In the genomic region with DNA sequence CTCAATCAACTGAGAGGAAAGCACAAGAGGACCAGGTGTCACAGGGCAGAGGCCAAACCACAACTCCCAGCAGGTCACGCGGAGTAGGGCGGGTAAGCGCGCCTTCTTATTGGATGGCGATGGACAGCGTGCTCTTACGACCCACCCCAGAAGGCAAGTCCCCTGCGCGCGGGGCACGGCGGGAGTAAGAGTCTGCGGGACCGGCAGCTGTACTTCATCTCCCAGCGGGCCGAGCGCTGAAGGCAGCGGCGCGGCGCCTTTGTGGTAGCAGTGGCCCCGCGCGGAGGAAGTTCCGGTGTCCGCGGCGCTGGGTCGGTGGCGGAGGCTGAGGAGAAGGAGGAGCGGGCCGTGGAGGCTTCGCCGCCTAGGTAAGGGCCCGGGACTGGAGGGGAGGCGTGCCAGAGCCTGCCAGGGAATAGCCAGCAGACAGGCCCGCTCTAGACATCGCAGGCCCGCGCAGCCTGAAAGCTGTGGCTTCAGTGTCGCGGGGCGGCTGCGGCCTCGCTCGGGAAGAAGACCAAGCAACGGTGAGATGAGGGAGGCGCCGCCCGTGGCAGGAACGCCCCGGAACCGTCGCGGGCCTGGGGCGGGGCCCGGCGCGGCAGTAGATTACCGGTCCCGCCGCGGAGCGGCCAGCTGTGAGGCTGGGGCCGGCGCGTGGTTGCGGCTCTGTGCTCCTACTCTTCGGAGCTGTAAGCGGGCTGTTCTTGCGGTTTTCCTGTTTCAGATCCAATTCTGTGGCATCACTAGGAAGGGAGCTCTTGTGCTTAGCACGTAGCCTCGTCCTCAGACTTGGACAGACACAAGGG, we compare ENCODE assay signal across 8 cellular contexts. TPM values are rescaled to one million over a fixed set of nuclear protein-coding genes. Genes with fewer than 3 reads are reported as not detected.
A peak's percentile ranks its signal among the peaks of the same experiment; 100 is the strongest.
DNase-seq lines count a peak whose midpoint lies in the region; ATAC-seq lines count a peak whose summit lies in the region.

A gene with protein sequence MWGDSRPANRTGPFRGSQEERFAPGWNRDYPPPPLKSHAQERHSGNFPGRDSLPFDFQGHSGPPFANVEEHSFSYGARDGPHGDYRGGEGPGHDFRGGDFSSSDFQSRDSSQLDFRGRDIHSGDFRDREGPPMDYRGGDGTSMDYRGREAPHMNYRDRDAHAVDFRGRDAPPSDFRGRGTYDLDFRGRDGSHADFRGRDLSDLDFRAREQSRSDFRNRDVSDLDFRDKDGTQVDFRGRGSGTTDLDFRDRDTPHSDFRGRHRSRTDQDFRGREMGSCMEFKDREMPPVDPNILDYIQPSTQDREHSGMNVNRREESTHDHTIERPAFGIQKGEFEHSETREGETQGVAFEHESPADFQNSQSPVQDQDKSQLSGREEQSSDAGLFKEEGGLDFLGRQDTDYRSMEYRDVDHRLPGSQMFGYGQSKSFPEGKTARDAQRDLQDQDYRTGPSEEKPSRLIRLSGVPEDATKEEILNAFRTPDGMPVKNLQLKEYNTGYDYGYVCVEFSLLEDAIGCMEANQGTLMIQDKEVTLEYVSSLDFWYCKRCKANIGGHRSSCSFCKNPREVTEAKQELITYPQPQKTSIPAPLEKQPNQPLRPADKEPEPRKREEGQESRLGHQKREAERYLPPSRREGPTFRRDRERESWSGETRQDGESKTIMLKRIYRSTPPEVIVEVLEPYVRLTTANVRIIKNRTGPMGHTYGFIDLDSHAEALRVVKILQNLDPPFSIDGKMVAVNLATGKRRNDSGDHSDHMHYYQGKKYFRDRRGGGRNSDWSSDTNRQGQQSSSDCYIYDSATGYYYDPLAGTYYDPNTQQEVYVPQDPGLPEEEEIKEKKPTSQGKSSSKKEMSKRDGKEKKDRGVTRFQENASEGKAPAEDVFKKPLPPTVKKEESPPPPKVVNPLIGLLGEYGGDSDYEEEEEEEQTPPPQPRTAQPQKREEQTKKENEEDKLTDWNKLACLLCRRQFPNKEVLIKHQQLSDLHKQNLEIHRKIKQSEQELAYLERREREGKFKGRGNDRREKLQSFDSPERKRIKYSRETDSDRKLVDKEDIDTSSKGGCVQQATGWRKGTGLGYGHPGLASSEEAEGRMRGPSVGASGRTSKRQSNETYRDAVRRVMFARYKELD (plus strand): TSS at position 293 of the 809 bp plus-strand sequence. CDS start 22,492 bp downstream, outside the sequence.

- H3K79me1 ChIP-seq in mesenchymal stem cell (replicated peaks; ENCODE audit: low read length, poor library complexity, severe bottlenecking), result no peaks in the 10 kb centered on the region

- H2BK5ac ChIP-seq in mesenchymal stem cell (ENCODE audit: low read depth, low read length, poor library complexity, severe bottlenecking), result peak within 1 kb of the TSS; percentile 26

- H4K8ac ChIP-seq in mesenchymal stem cell (ENCODE audit: low read length), result peak within 1 kb of the TSS; percentile 99

- peak within 1 kb of the TSS; percentile 5 for H2AK5ac ChIP-seq in mesenchymal stem cell (ENCODE audit: low read length, severe bottlenecking)

- H2AFZ ChIP-seq in mesenchymal stem cell (ENCODE audit: low read depth, low read length), result peak within 1 kb of the TSS; percentile 95

- peak within 1 kb of the TSS in 1 of 2 experiments; percentile 89 for H3K4ac ChIP-seq in mesenchymal stem cell (ENCODE audit: low read depth in 1 of 2, low read length in 2 of 2)

- peak within 1 kb of the TSS; percentile 97 for H3K27ac Mint-ChIP-seq in activated CD8-positive, alpha-beta memory T cell treated with anti-CD3 and anti-CD28 coated beads, Interleukin-2, amount 10 ng/mL, durations not matched to agents 7 days and 5 days

- H3K4me1 Mint-ChIP-seq in activated CD8-positive, alpha-beta memory T cell treated with anti-CD3 and anti-CD28 coated beads, Interleukin-2, amount 10 ng/mL, durations not matched to agents 7 days and 5 days, result peaks cover 23% of the 10 kb centered on the region

- peak within 1 kb of the TSS; percentile 70 for H3K4me2 ChIP-seq in mesenchymal stem cell (ENCODE audit: low read length, poor library complexity, severe bottlenecking)

- peak within 1 kb of the TSS in 1 of 2 experiments; percentile 78 for H2BK12ac ChIP-seq in mesenchymal stem cell (ENCODE audit: low read length in 2 of 2)

- peaks cover 1% of the 10 kb centered on the region for H3K4me1 ChIP-seq in NT2/D1 (ENCODE audit: insufficient read depth, insufficient read length)
- no peaks in the 10 kb centered on the region for H3K4me1 ChIP-seq in endocrine pancreas (ENCODE audit: control insufficient read depth, insufficient read depth, low read length)
- H3K4me1 ChIP-seq in mesenchymal stem cell (ENCODE audit: control insufficient read depth, insufficient read depth, low read depth, low read length), result peaks cover 5% of the 10 kb centered on the region

- H3K9me3 ChIP-seq in NT2/D1 (ENCODE audit: insufficient read depth, low read length) (no peaks in the 10 kb centered on the region), endocrine pancreas (ENCODE audit: control insufficient read depth, low read length) (no peaks in the 10 kb centered on the region), mesenchymal stem cell (ENCODE audit: control insufficient read depth, low read length) (no peaks in the 10 kb centered on the region)

- H3K36me3 Mint-ChIP-seq in activated CD8-positive, alpha-beta memory T cell treated with anti-CD3 and anti-CD28 coated beads, Interleukin-2, amount 10 ng/mL, durations not matched to agents 7 days and 5 days, result peaks cover 13% of the 10 kb centered on the region

- H2BK15ac ChIP-seq in mesenchymal stem cell (ENCODE audit: low read depth, poor library complexity, severe bottlenecking), result no peak within 1 kb of the TSS

- H3K27ac ChIP-seq in mesenchymal stem cell (ENCODE audit: low read length, poor library complexity, severe bottlenecking), result peak within 1 kb of the TSS; percentile 90

- H3K9ac ChIP-seq in NT2/D1 (ENCODE audit: insufficient read length, low read depth) (peak within 1 kb of the TSS; percentile 99), endocrine pancreas (ENCODE audit: control insufficient read depth, insufficient read depth, low read length) (peak within 1 kb of the TSS; percentile 92), mesenchymal stem cell (ENCODE audit: low read length) (peak within 1 kb of the TSS; percentile 99)

- WGBS in mesenchymal stem cell, result under 1% methylated on average over 69 of the region's 74 CpGs

- CTCF ChIA-PET in activated CD8-positive, alpha-beta memory T cell treated with anti-CD3 and anti-CD28 coated beads, Interleukin-2, amount 10 ng/mL, durations not matched to agents 7 days and 5 days (lab: Charles Lee), result interaction anchor here (0.8 to 2.6 kb wide), 6 partner anchors 10 to 306 kb away, joined by 3 to 13 read pairs (median 4); a partner anchor contains a TSS

- peaks cover 3% of the 10 kb centered on the region for H3K9me3 Mint-ChIP-seq in activated CD8-positive, alpha-beta memory T cell treated with anti-CD3 and anti-CD28 coated beads, Interleukin-2, amount 10 ng/mL, durations not matched to agents 7 days and 5 days (ENCODE audit: low read depth)

- peak within 1 kb of the TSS; percentile 96 for H3K4me3 ChIP-seq in NT2/D1 (ENCODE audit: insufficient read length, low read depth)
- peak within 1 kb of the TSS; percentile 87 for H3K4me3 ChIP-seq in endocrine pancreas (ENCODE audit: control insufficient read depth, insufficient read depth, low read length)
- H3K4me3 ChIP-seq in mesenchymal stem cell (ENCODE audit: insufficient read depth in 1 of 2, low read depth in 1 of 2, low read length in 2 of 2), result peak within 1 kb of the TSS; percentile 77 to 99

- peak within 1 kb of the TSS; percentile 45 for H4K91ac ChIP-seq in mesenchymal stem cell (ENCODE audit: low read length)

- peak within 1 kb of the TSS; percentile 98 for H3K4me3 Mint-ChIP-seq in activated CD8-positive, alpha-beta memory T cell treated with anti-CD3 and anti-CD28 coated beads, Interleukin-2, amount 10 ng/mL, durations not matched to agents 7 days and 5 days

- H3K27me3 Mint-ChIP-seq in activated CD8-positive, alpha-beta memory T cell treated with anti-CD3 and anti-CD28 coated beads, Interleukin-2, amount 10 ng/mL, durations not matched to agents 7 days and 5 days, result no peaks in the 10 kb centered on the region

- H3K23ac ChIP-seq in mesenchymal stem cell (ENCODE audit: low read length in 2 of 2), result peak within 1 kb of the TSS in 1 of 2 experiments; percentile 46

- peak within 1 kb of the TSS; percentile 78 to 99 for H3K18ac ChIP-seq in mesenchymal stem cell (ENCODE audit: low read depth in 1 of 2, low read length in 2 of 2)

- H3K27me3 ChIP-seq in NT2/D1 (ENCODE audit: insufficient read depth, insufficient read length) (no peaks in the 10 kb centered on the region), endocrine pancreas (ENCODE audit: control insufficient read depth, insufficient read depth, low read length) (no peaks in the 10 kb centered on the region), mesenchymal stem cell (ENCODE audit: control insufficient read depth in 1 of 2, insufficient read depth in 1 of 2, low read length in 2 of 2) (no peaks in the 10 kb centered on the region)

- ATAC-seq in GM21381 (IDR thresholded peaks at IDR 0.05; ENCODE audit: unreplicated experiment), result peak; percentile 90
- peak; percentile 98 for ATAC-seq in activated CD8-positive, alpha-beta memory T cell treated with anti-CD3 and anti-CD28 coated beads, Interleukin-2, amount 10 ng/mL, durations not matched to agents 7 days and 5 days

- DNase-seq in COR-L47 (lab: John Stamatoyannopoulos, UW) (peak; percentile 81), HUDEP-2 (lab: John Stamatoyannopoulos, UW; ENCODE audit: unreplicated experiment in 76 of 76) (peak in 75 of 76 experiments; percentile 29 to 96 (median 93)), NT2/D1 (ENCODE audit: low read depth, low spot score) (peak; percentile 98), mesenchymal stem cell (peak; percentile 98)
- peak; percentile 98 for DNase-seq in activated CD8-positive, alpha-beta memory T cell treated with anti-CD3 and anti-CD28 coated beads, Interleukin-2, amount 10 ng/mL, durations not matched to agents 7 days and 5 days
- peak; percentile 90 for DNase-seq in stimulated activated CD8-positive, alpha-beta memory T cell treated with anti-CD3 and anti-CD28 coated beads, Interleukin-12 subunit alpha, Interleukin-12 subunit beta, amount 100 ng/mL, for 4 hours (ENCODE audit: low read depth)

- peak within 1 kb of the TSS in 1 of 2 experiments; percentile 98 for H3K14ac ChIP-seq in mesenchymal stem cell (ENCODE audit: low read length in 2 of 2)

- peak within 1 kb of the TSS; percentile 54 for H2BK120ac ChIP-seq in mesenchymal stem cell (ENCODE audit: low read depth, low read length)

- H3K36me3 ChIP-seq in NT2/D1 (ENCODE audit: insufficient read depth, insufficient read length, low read length) (peaks cover 21% of the 10 kb centered on the region), endocrine pancreas (ENCODE audit: control insufficient read depth, insufficient read depth, low read length) (no peaks in the 10 kb centered on the region), mesenchymal stem cell (ENCODE audit: control insufficient read depth in 1 of 2, insufficient read depth in 2 of 2, low read depth in 1 of 2, low read length in 2 of 2) (no peaks in the 10 kb centered on the region)

RNA-seq across cellular contexts. Expression of the gene that starts here (rescaled TPM):
- total RNA-seq in activated CD8-positive, alpha-beta memory T cell treated with anti-CD3 and anti-CD28 coated beads, Interleukin-2, amount 10 ng/mL, durations not matched to agents 7 days and 5 days, result 100 to 1,000 TPM; 108 to 142 TPM
- polyA plus RNA-seq in mesenchymal stem cell (2013, experiment 1 of 2), result 38.8 TPM
- 40.7 TPM for polyA plus RNA-seq in mesenchymal stem cell (2013, experiment 2 of 2)

Comparison
In these comparisons a context has a peak if more than half of its experiments do, and no peak if none do; other contexts are left out.
1. Peak in every context shown above with its lines: DNase-seq, ATAC-seq, H3K4me3 ChIP-seq and H3K27ac ChIP-seq.